Comparison of ENCODE assay signal across 17 cellular contexts in genomic region chr2:134379722-134380121, GRCh38.
"Had no signal": no experiment of that assay in that cellular context is flagged by ENCODE, and none has a peak within 500 bp of the region (broad histone marks: within the 10 kb centered on the region; RNA-seq: fewer than 3 reads in every experiment).

No MANE protein-coding gene starts in this region.

- H2AFZ ChIP-seq: hepatocyte had no signal

- H3K27ac ChIP-seq: epithelial cell of prostate, hepatocyte, skin epidermis, stomach had no signal

- H3K4me2 ChIP-seq: hepatocyte had no signal

- H3K27me3 ChIP-seq: hepatocyte, stomach had no signal

- ATAC-seq: activated T-cell treated with anti-CD3 and anti-CD28 coated beads, Interleukin-2, amount 50 U/mL, for 4 hours; natural killer cell treated with Interleukin-12 subunit alpha and Interleukin-12 subunit beta and Interleukin-15 and Interleukin-18, amount 100 ng/mL, for 72 hours; SK-N-SH treated with all-trans-retinoic acid at 6 μM for 48 hours; stimulated activated effector memory CD8-positive, alpha-beta T cell treated with anti-CD3 and anti-CD28 coated beads, Interleukin-12 subunit alpha, Interleukin-12 subunit beta, amount 100 ng/mL, for 72 hours; T-cell; WTC11 had no signal

- H3K4me3 ChIP-seq: hepatocyte, skin epidermis, stomach had no signal

- H3K9me3 ChIP-seq: stomach had no signal

- H3K79me2 ChIP-seq: hepatocyte had no signal

- DNase-seq: activated CD8-positive, alpha-beta memory T cell treated with anti-CD3 and anti-CD28 coated beads, Interleukin-2, amount 50 U/mL, for 48 hours; activated naive CD4-positive, alpha-beta T cell treated with Interleukin-2 at 50 U/mL for 16 hours; activated naive CD8-positive, alpha-beta T cell treated with anti-CD3 and anti-CD28 coated beads for 36 hours; activated T-cell treated with anti-CD3 and anti-CD28 coated beads, Interleukin-2, amount 50 U/mL, for 4 hours; amygdala; immature natural killer cell; kidney glomerular epithelial cell; stimulated activated CD4-positive, alpha-beta T cell treated with anti-CD3 and anti-CD28 coated beads, Interleukin-2, amount 100 ng/mL, for 24 hours; stomach; T-cell had no signal
